8 cellular contexts compared by ENCODE assay signal in the genomic region with DNA sequence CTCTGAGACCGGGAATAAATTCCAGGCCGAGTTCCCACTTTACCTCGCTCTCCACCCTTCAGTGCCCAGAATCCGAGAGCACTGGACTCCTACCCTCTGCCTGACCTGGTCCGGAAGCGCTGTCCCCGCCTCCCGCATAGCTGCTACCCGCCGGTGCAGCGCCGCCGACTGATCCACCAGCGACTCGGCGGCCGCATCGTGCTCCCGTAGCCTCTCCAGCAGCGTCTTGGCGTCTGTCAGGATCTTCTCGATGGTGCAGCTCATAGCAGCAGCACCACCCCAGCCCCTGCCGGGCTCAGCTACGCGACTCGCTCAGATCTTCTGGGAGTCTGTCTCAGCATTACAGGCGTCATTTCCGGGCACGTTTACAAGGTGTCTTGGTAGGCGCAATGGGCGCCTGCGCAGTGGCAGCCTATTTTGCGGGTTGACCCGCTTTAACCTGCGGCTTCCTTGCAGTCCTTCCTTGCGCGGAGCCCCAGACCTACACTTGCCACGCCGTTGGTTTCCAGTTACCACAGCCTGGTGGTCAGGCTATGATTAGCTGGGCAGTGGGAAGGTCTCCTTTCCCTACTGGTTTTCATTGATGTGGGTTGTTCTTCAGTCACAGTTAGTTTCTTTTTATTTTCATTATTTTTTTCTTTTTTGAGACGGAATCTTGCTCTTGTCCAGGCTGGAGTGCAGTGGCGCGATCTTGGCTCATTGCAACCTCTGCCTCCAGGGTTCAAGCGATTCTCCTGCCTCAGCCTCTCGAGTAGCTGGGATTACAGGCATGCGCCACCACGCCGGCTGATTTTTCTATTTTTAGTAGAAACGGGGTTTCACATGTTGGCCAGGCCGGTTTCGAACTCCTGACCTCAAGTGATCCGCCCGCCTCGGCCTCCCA. TPM values are rescaled to one million over a fixed set of nuclear protein-coding genes. Genes with fewer than 3 reads are reported as not detected.
A peak's percentile ranks its signal among the peaks of the same experiment; 100 is the strongest.
DNase-seq lines count a peak whose midpoint lies in the region; ATAC-seq and TF ChIP-seq lines count a peak whose summit lies in the region.

A gene (minus strand): TSS at position 342 of the 883 bp plus-strand sequence. CDS start 78 bp downstream, at position 264.

- H3K4ac ChIP-seq in trophoblast cell (ENCODE audit: low read depth, low read length) = peak within 1 kb of the TSS; percentile 73

- peak within 1 kb of the TSS; percentile 90 for H3K14ac ChIP-seq in trophoblast cell (ENCODE audit: low read length)

- H2AK5ac ChIP-seq in trophoblast cell (ENCODE audit: low read length) = no peak within 1 kb of the TSS

- DNase-seq in NCI-H1417 treated with DMSO at 0.1 percent for 48 hours (lab: John Stamatoyannopoulos, UW) = peak; percentile 55
- peak; percentile 86 for DNase-seq in SW480 (ENCODE audit: low spot score)
- DNase-seq in adipocyte (ENCODE audit: low read depth) = peak; percentile 96
- peak; percentile 96 for DNase-seq in cardiac septum (ENCODE audit: low spot score)
- peak; percentile 97 to 98 for DNase-seq in trophoblast cell
- DNase-seq in transverse colon = peak; percentile 96

- peaks cover 2% of the 10 kb centered on the region for H3K79me2 ChIP-seq in trophoblast cell (ENCODE audit: control insufficient read depth, insufficient read depth, low read length, poor library complexity)

- H2AFZ ChIP-seq in trophoblast cell (ENCODE audit: insufficient read depth, low read length, poor library complexity) = peak within 1 kb of the TSS; percentile 94

- H4K12ac ChIP-seq in trophoblast cell (ENCODE audit: low read depth, low read length) = peak within 1 kb of the TSS; percentile 95

- H4K91ac ChIP-seq in trophoblast cell (ENCODE audit: low read depth, low read length) = peak within 1 kb of the TSS; percentile 82

- TF ChIP-seq POLR2A in transverse colon (IDR thresholded peaks at IDR 0.05) = peak; percentile 90

- H3K4me3 ChIP-seq in GM12875 (ENCODE audit: low read depth, low read length) = peak within 1 kb of the TSS; percentile 96
- peak within 1 kb of the TSS; percentile 96 for H3K4me3 ChIP-seq in adipocyte (ENCODE audit: low read length)
- peak within 1 kb of the TSS; percentile 97 for H3K4me3 ChIP-seq in trophoblast cell (ENCODE audit: low read depth, low read length)
- peak within 1 kb of the TSS; percentile 67 to 93 (median 72) for H3K4me3 ChIP-seq in transverse colon

- TF ChIP-seq EP300 in transverse colon (IDR thresholded peaks at IDR 0.05; ENCODE audit: low read depth) = no peak

- H2BK12ac ChIP-seq in trophoblast cell (ENCODE audit: low read length) = no peak within 1 kb of the TSS

- H3K27ac ChIP-seq in trophoblast cell (ENCODE audit: low read depth, low read length) (peak within 1 kb of the TSS; percentile 79), transverse colon (peak within 1 kb of the TSS; percentile 93 to 95 (median 94))

- H4K8ac ChIP-seq in trophoblast cell (ENCODE audit: low read depth, low read length) = peak within 1 kb of the TSS; percentile 97

- H2BK120ac ChIP-seq in trophoblast cell (ENCODE audit: insufficient read depth, low read length, poor library complexity) = no peak within 1 kb of the TSS

- ATAC-seq in HG02798 (IDR thresholded peaks at IDR 0.05; ENCODE audit: poor library complexity, unreplicated experiment) = peak; percentile 99

- H3K27me3 ChIP-seq in adipocyte (replicated peaks; ENCODE audit: control insufficient read depth, insufficient read depth, low read length) (no peaks in the 10 kb centered on the region), trophoblast cell (ENCODE audit: insufficient read depth, low read length) (no peaks in the 10 kb centered on the region), transverse colon (peaks cover 12% of the 10 kb centered on the region)

- intact Hi-C loops in cardiac septum (cut with DNase I) (loop anchor here (1.0 kb wide), 1 partner anchor 64 kb away; a partner anchor contains a TSS), transverse colon (cut with DNase I; ENCODE audit: low total_unique reads) (no loop called here)

- peak within 1 kb of the TSS; percentile 29 for H2BK5ac ChIP-seq in trophoblast cell (ENCODE audit: low read depth, low read length, poor library complexity)

- no peak within 1 kb of the TSS for H3K23ac ChIP-seq in trophoblast cell (ENCODE audit: low read length)

- in situ Hi-C loops in transverse colon (cut with MboI; ENCODE audit: low pct_ligation_motif_present in 1 of 4, low pct_unique_long_range_greater_than_20kb in 1 of 4, low sequenced_read_pairs in 3 of 4) = no loop called here

- TF ChIP-seq CTCF in GM12875 (IDR thresholded peaks at IDR 0.05; ENCODE audit: borderline replicate concordance, insufficient read depth, low read depth, low read length) = 0 out of 2 replicates have a peak, but pooled peaks have one; percentile 6
- no peak for TF ChIP-seq CTCF in transverse colon (IDR thresholded peaks at IDR 0.05)

- no CpG with 5 or more reads among the region's 53 CpGs for WGBS in trophoblast cell (ENCODE audit: extremely low coverage, insufficient coverage, insufficient read length)
- WGBS in transverse colon (ENCODE audit: low coverage in 1 of 2), 2 donors = 20 to 43% methylated on average over 12 to 53 of the region's 53 CpGs

- peaks cover 6% of the 10 kb centered on the region for H3K79me1 ChIP-seq in trophoblast cell (ENCODE audit: low read length)

- H3K9me3 ChIP-seq in adipocyte (ENCODE audit: control insufficient read depth, low read length) = no peaks in the 10 kb centered on the region
- no peaks in the 10 kb centered on the region for H3K9me3 ChIP-seq in trophoblast cell (ENCODE audit: insufficient read depth, low read depth, low read length)
- peaks cover 0 to 2% of the 10 kb centered on the region in 2 donors for H3K9me3 ChIP-seq in transverse colon

- H3K18ac ChIP-seq in trophoblast cell (ENCODE audit: low read length) = peak within 1 kb of the TSS; percentile 93

- H3K36me3 ChIP-seq in adipocyte (ENCODE audit: control insufficient read depth, insufficient read depth, low read length, severe bottlenecking) (peaks cover 19% of the 10 kb centered on the region), trophoblast cell (ENCODE audit: control insufficient read depth in 1 of 2, insufficient read depth in 2 of 2, low read length in 2 of 2) (peaks cover 4 to 8% of the 10 kb centered on the region in 2 experiments), transverse colon (peaks cover 0 to 4% (median 0%) of the 10 kb centered on the region in 4 donors)

- H3K4me2 ChIP-seq in trophoblast cell (ENCODE audit: low read length) = peak within 1 kb of the TSS; percentile 74

- peaks cover 15% of the 10 kb centered on the region for H3K4me1 ChIP-seq in adipocyte (ENCODE audit: control insufficient read depth, insufficient read depth, low read length)
- no peaks in the 10 kb centered on the region for H3K4me1 ChIP-seq in trophoblast cell (ENCODE audit: control insufficient read depth in 1 of 2, insufficient read depth in 2 of 2, low read length in 2 of 2)
- H3K4me1 ChIP-seq in transverse colon = peaks cover 0 to 17% (median 5%) of the 10 kb centered on the region in 4 donors

- H3K9ac ChIP-seq in adipocyte (ENCODE audit: low read length) = peak within 1 kb of the TSS; percentile 93
- H3K9ac ChIP-seq in trophoblast cell (ENCODE audit: low read length) = peak within 1 kb of the TSS; percentile 79

RNA-seq across cellular contexts. Expression of the gene that starts here (rescaled TPM):
- total RNA-seq in cardiac septum = 40.2 TPM
- polyA plus RNA-seq in trophoblast cell (2013) = 46.4 and 46.9 TPM in 2 replicates
- 10 to 100 TPM; 20.9 to 44.5 (median 35.3) TPM for total RNA-seq in transverse colon

Comparison
In these comparisons a context has a peak if more than half of its experiments do, and no peak if none do; other contexts are left out.
1. Peak in every context shown above with its lines: DNase-seq, ATAC-seq, H3K4me3 ChIP-seq and H3K27ac ChIP-seq.